Comparison of ENCODE assay signal across 9 cellular contexts in the genomic region with DNA sequence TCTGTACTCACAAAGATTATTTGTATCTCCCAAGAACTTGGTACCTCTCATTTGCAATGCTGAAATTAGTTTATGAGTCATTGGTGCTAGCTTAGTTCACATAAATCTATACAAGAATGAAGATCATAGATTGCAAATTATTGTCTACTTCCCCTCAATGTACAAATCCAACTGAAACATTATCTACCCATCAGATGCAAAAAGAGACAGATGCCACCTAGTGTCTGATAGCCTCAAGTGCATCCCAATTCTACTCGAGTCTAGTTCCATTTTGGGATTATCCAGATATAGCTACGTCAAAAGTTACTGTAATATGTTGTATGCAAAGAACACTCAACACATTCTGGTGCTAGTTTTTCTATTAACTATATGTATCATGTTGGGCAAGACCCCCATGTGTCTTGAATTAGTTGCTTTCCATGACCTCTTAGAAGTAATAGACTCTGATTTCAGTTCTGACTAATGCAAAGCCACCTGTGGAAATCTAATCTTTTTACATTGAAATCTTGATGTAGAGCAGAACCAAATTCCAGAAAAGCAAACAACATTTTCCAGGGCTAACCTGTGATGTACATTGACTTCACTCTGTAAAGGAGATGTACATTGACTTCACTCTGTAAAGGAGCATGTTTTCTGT.
A peak's percentile ranks its signal among the peaks of the same experiment; 100 is the strongest.
DNase-seq lines count a peak whose midpoint lies in the region; ATAC-seq, FAIRE-seq and TF ChIP-seq lines count a peak whose summit lies in the region.
"Had no signal": no experiment of that assay in that cellular context is flagged by ENCODE, and none has a peak within 500 bp of the region (broad histone marks: within the 10 kb centered on the region; RNA-seq: fewer than 3 reads in every experiment).

No MANE protein-coding gene starts in this region.

- no peak for TF ChIP-seq POLR2A in stomach (IDR thresholded peaks at IDR 0.05)

- peaks cover 9% of the 10 kb centered on the region for H3K4me1 ChIP-seq in astrocyte (ENCODE audit: insufficient read depth, low read length)
- no peaks in the 10 kb centered on the region for H3K4me1 ChIP-seq in stomach

- H3K4me3 ChIP-seq in astrocyte (ENCODE audit: insufficient read depth, low read depth, low read length) (no peak overlapping the region), stomach (no peak overlapping the region)

- H3K9me3 ChIP-seq in astrocyte (ENCODE audit: insufficient read depth, low read depth, low read length), result no peaks in the 10 kb centered on the region
- no peaks in the 10 kb centered on the region for H3K9me3 ChIP-seq in stomach

- H3K4me3 Mint-ChIP-seq in astrocyte (ENCODE audit: unreplicated experiment), result no peak overlapping the region
- H3K4me3 Mint-ChIP-seq: stimulated activated naive CD8-positive, alpha-beta T cell treated with anti-CD3 and anti-CD28 coated beads, Interleukin-15, Interleukin-2, amounts not matched to agents 100 ng/mL and 50 ng/mL, for 24 hours had no signal

- H3K36me3 ChIP-seq in astrocyte (ENCODE audit: insufficient read depth, low read length) (no peaks in the 10 kb centered on the region), stomach (no peaks in the 10 kb centered on the region)

- H3K9ac ChIP-seq in astrocyte (ENCODE audit: low read length), result no peak overlapping the region

- H4K20me1 ChIP-seq in astrocyte (ENCODE audit: insufficient read depth, low read length), result no peaks in the 10 kb centered on the region

- H3K27me3 ChIP-seq in astrocyte (ENCODE audit: insufficient read depth, low read length) (no peaks in the 10 kb centered on the region), stomach (no peaks in the 10 kb centered on the region)

- TF ChIP-seq CTCF in astrocyte (IDR thresholded peaks at IDR 0.05; ENCODE audit: insufficient read depth, low read depth, low read length) (peak; percentile 92), stomach (IDR thresholded peaks at IDR 0.05) (peak in 5 of 7 experiments; percentile 39 to 71 (median 68))

- peak; percentile 94 for FAIRE-seq in astrocyte (lab: Jason Lieb, UNC)

- no peaks in the 10 kb centered on the region for H3K27me3 Mint-ChIP-seq in astrocyte (ENCODE audit: low read depth, unreplicated experiment)

- WGBS in stomach, 5 donors, result 0 to 13% (median 8%) methylated on average over 2 of the region's 2 CpGs

- H3K4me1 Mint-ChIP-seq in astrocyte (ENCODE audit: low read depth, unreplicated experiment), result peaks cover 21% of the 10 kb centered on the region

- intact Hi-C loops in stomach (cut with DNase I; ENCODE audit: low total_unique reads), result no loop called here

- H3K9me3 Mint-ChIP-seq in astrocyte (ENCODE audit: unreplicated experiment), result no peaks in the 10 kb centered on the region
- H3K9me3 Mint-ChIP-seq: stimulated activated naive CD8-positive, alpha-beta T cell treated with anti-CD3 and anti-CD28 coated beads, Interleukin-15, Interleukin-2, amounts not matched to agents 100 ng/mL and 50 ng/mL, for 24 hours had no signal

- H3K27ac Mint-ChIP-seq in astrocyte (ENCODE audit: unreplicated experiment), result no peak overlapping the region
- H3K27ac Mint-ChIP-seq: stimulated activated naive CD8-positive, alpha-beta T cell treated with anti-CD3 and anti-CD28 coated beads, Interleukin-15, Interleukin-2, amounts not matched to agents 100 ng/mL and 50 ng/mL, for 24 hours had no signal

- ATAC-seq in GM19395 (IDR thresholded peaks at IDR 0.05; ENCODE audit: unreplicated experiment) (peak; percentile 96), HG03196 (IDR thresholded peaks at IDR 0.05; ENCODE audit: unreplicated experiment) (peak; percentile 70)

- H3K79me2 ChIP-seq in astrocyte (ENCODE audit: insufficient read depth, low read length), result no peaks in the 10 kb centered on the region

- TF ChIP-seq EP300 in stomach (IDR thresholded peaks at IDR 0.05), result no peak

- DNase-seq in NCI-H2029 treated with DMSO at 0.1 percent for 48 hours (lab: John Stamatoyannopoulos, UW) (peak; percentile 25), NCI-H2029 (lab: John Stamatoyannopoulos, UW) (no peak), NCI-H69 (lab: John Stamatoyannopoulos, UW) (peak; percentile 40), astrocyte (ENCODE audit: low read depth) (no peak), iPS-NIHi7 (ENCODE audit: extremely low spot score) (peak; percentile 35), stomach (no peak)

- no peak overlapping the region for H3K4me2 ChIP-seq in astrocyte (ENCODE audit: low read length)

- H3K27ac ChIP-seq in astrocyte (ENCODE audit: low read depth, low read length) (no peak overlapping the region), stomach (no peak overlapping the region)

- no peak overlapping the region for H2AFZ ChIP-seq in astrocyte (ENCODE audit: low read depth, low read length)

- H3K36me3 Mint-ChIP-seq in astrocyte (ENCODE audit: low read depth, unreplicated experiment), result no peaks in the 10 kb centered on the region

Comparison
In these comparisons a context has a peak if more than half of its experiments do, and no peak if none do; other contexts are left out.
1. DNase-seq: peak in NCI-H2029 treated with DMSO at 0.1 percent for 48 hours (single experiment), NCI-H69 (single experiment) and iPS-NIHi7 (single experiment); none in NCI-H2029 (single experiment), astrocyte (single experiment) and stomach (single experiment).